8 cellular contexts compared by ENCODE assay signal in the genomic region with DNA sequence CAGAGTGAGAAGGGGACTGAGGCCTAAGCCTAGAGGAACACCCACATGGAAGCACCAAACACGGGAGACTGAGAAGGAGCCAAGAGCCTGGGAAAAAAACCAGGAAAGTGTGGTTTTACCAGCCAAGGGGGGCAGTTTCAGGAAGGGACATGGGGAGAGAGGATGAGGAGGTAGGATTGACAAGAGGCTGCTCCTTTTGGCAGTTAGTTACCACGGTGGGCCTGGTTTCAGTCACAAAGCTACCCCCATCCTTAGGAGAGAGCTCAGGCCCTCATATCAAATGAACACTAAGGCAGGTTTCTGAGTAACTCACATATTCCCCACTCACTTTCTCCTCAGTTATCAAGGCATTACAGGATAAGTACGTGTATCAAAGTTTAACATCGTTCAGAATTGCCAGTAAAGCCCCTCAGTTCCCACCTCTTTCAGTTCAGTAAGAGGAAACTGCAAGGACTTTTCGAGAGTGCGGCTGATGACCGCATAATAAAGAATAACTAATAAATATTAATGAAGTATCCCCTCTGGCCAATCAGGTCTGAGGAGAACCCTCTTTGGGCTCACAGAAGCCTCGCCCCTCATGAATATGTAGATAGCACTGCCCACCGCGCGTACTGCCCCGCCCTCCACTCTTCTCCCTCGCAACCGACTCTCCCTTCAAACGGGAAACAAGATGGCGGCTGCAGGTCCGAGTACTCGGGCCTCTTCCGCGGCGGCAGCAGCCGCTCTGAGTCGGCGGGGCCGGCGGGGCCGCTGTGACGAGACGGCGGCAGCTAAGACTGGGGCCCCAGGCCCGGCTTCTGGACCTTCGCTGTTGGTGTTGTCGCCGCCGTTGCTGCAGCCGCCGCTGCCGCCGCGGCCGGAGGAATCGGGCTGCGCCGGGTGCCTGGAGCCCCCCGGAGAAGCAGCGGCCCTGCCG. TPM values are rescaled to one million over a fixed set of nuclear protein-coding genes. Genes with fewer than 3 reads are reported as not detected.
DNase-seq lines count a peak whose midpoint lies in the region; ATAC-seq and TF ChIP-seq lines count a peak whose summit lies in the region.

A gene with protein sequence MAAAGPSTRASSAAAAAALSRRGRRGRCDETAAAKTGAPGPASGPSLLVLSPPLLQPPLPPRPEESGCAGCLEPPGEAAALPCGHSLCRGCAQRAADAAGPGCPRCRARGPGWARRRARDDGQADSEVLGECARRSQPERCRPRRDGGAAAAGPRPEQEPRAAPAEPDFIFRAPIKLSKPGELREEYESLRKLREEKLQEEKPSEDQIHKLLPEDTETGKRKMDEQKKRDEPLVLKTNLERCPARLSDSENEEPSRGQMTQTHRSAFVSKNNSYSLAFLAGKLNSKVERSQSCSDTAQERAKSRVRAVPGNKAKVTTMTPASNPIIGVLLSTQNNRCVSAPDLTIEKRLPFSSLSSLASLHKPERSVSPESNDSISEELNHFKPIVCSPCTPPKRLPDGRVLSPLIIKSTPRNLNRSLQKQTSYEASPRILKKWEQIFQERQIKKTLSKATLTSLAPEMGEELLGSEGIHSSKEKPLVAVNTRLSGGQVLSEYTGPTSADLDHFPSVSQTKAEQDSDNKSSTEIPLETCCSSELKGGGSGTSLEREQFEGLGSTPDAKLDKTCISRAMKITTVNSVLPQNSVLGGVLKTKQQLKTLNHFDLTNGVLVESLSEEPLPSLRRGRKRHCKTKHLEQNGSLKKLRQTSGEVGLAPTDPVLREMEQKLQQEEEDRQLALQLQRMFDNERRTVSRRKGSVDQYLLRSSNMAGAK (plus strand): TSS at position 639 of the 916 bp plus-strand sequence. CDS start 32 bp downstream, at position 671.

- peaks cover 13% of the 10 kb centered on the region for H3K36me3 Mint-ChIP-seq in type B pancreatic cell

- DNase-seq in NCI-H1436 (lab: John Stamatoyannopoulos, UW) (peak; percentile 96), T follicular helper cell (ENCODE audit: low read depth) (peak; percentile 83), adipocyte (ENCODE audit: low read depth) (peak; percentile 99), cardiac septum (ENCODE audit: low spot score) (peak; percentile 97), pons (ENCODE audit: low spot score) (peak; percentile 99), type B pancreatic cell (ENCODE audit: extremely low spot score, unreplicated experiment) (peak; percentile 89)

- H3K9ac ChIP-seq in adipocyte (ENCODE audit: low read length) = peak within 1 kb of the TSS; percentile 92

- H3K4me3 Mint-ChIP-seq in type B pancreatic cell = peak within 1 kb of the TSS; percentile 96

- no peaks in the 10 kb centered on the region for H3K27me3 ChIP-seq in adipocyte (replicated peaks; ENCODE audit: control insufficient read depth, insufficient read depth, low read length)

- intact Hi-C loops in cardiac septum (cut with DNase I) = no loop called here

- H3K4me1 ChIP-seq in adipocyte (ENCODE audit: control insufficient read depth, insufficient read depth, low read length) = peaks cover 25% of the 10 kb centered on the region

- H3K27ac Mint-ChIP-seq in type B pancreatic cell = peak within 1 kb of the TSS; percentile 91

- peaks cover 30% of the 10 kb centered on the region for H3K4me1 Mint-ChIP-seq in type B pancreatic cell (ENCODE audit: unreplicated experiment)

- H3K9me3 ChIP-seq in adipocyte (ENCODE audit: control insufficient read depth, low read length) = no peaks in the 10 kb centered on the region

- TF ChIP-seq CTCF in GM12875 (IDR thresholded peaks at IDR 0.05; ENCODE audit: borderline replicate concordance, insufficient read depth, low read depth, low read length) = no peak
- no peak for TF ChIP-seq CTCF in type B pancreatic cell (conservative IDR thresholded peaks at IDR 0.05)

- no peaks in the 10 kb centered on the region for H3K9me3 Mint-ChIP-seq in type B pancreatic cell

- H3K36me3 ChIP-seq in adipocyte (ENCODE audit: control insufficient read depth, insufficient read depth, low read length, severe bottlenecking) = no peaks in the 10 kb centered on the region

- peak; percentile 99 for ATAC-seq in HG02798 (IDR thresholded peaks at IDR 0.05; ENCODE audit: poor library complexity, unreplicated experiment)

- peaks cover 4% of the 10 kb centered on the region for H3K27me3 Mint-ChIP-seq in type B pancreatic cell

- peak within 1 kb of the TSS; percentile 89 for H3K4me3 ChIP-seq in GM12875 (ENCODE audit: low read depth, low read length)
- H3K4me3 ChIP-seq in adipocyte (ENCODE audit: low read length) = peak within 1 kb of the TSS; percentile 95

RNA-seq across cellular contexts. Expression of the gene that starts here (rescaled TPM):
- total RNA-seq in cardiac septum = 11.1 TPM
- total RNA-seq in type B pancreatic cell (ENCODE audit: low replicate concordance) = 16.8 and 18.8 TPM in 2 replicates

Comparison
In these comparisons a context has a peak if more than half of its experiments do, and no peak if none do; other contexts are left out.
1. Peak in every context shown above with its lines: DNase-seq, ATAC-seq and H3K4me3 ChIP-seq.